ENCODE assay signal across 8 cellular contexts in genomic region chr14:80954771-80955299, GRCh38. TPM values are rescaled to one million over a fixed set of nuclear protein-coding genes. Genes with fewer than 3 reads are reported as not detected.
DNase-seq lines count a peak whose midpoint lies in the region; ATAC-seq and TF ChIP-seq lines count a peak whose summit lies in the region.

No MANE protein-coding gene starts in this region.

- H3K4me3 ChIP-seq in gastroesophageal sphincter (peak overlapping the region; percentile 17 to 54), neural progenitor cell (peak overlapping the region; percentile 56), stomach (peak overlapping the region; percentile 48 to 64 (median 50))

- H3K9me3 ChIP-seq in KOPT-K1 (ENCODE audit: insufficient read depth, low read length, poor library complexity, severe bottlenecking), result peaks cover 18% of the 10 kb centered on the region
- H3K9me3 ChIP-seq in gastroesophageal sphincter, result no peaks in the 10 kb centered on the region
- no peaks in the 10 kb centered on the region for H3K9me3 ChIP-seq in neural progenitor cell (ENCODE audit: low read depth)
- no peaks in the 10 kb centered on the region for H3K9me3 ChIP-seq in stomach

- H3K4me1 ChIP-seq in gastroesophageal sphincter (peaks cover 0 to 15% (median 7%) of the 10 kb centered on the region in 3 donors), neural progenitor cell (no peaks in the 10 kb centered on the region), stomach (peaks cover 8 to 13% (median 10%) of the 10 kb centered on the region in 4 donors)

- H3K4me2 ChIP-seq in neural progenitor cell, result peak overlapping the region; percentile 94

- WGBS in gastroesophageal sphincter (ENCODE audit: low coverage in 1 of 2), 2 donors, result 0% methylated on average over 2 of the region's 28 CpGs; no CpG with 5 or more reads in 1 of the 2 donors
- 0 to 1% (median 0%) methylated on average over 10 to 28 of the region's 28 CpGs for WGBS in stomach, 5 donors

- ATAC-seq in gastroesophageal sphincter, result peak; percentile 91
- no peak for ATAC-seq in GM21381 (IDR thresholded peaks at IDR 0.05; ENCODE audit: unreplicated experiment)

- H3K4me3 Mint-ChIP-seq in neural progenitor cell, result peak overlapping the region; percentile 86

- peaks cover 4% of the 10 kb centered on the region for H3K27me3 Mint-ChIP-seq in neural progenitor cell (ENCODE audit: insufficient read depth, low read depth)

- intact Hi-C loops in stomach (cut with DNase I; ENCODE audit: low total_unique reads), result loop anchor here (2.0 kb wide), 1 partner anchor 32 kb away; no protein-coding TSS in a partner anchor

- no peaks in the 10 kb centered on the region for H4K20me1 ChIP-seq in neural progenitor cell (ENCODE audit: low read depth)

- DNase-seq in SHP77 (lab: John Stamatoyannopoulos, UW) (peak; percentile 48 to 60), neural progenitor cell (ENCODE audit: low spot score) (peak; percentile 91), stomach (peak; percentile 84)
- peak; percentile 56 for DNase-seq in activated gamma-delta T cell treated with anti-CD3 and anti-CD28 coated beads, Interleukin-2, amount 50 U/mL, for 16 hours (ENCODE audit: low read depth)

- TF ChIP-seq CTCF in GM12873 (IDR thresholded peaks at IDR 0.05; ENCODE audit: insufficient read depth, low read depth, low read length, missing control alignments) (peak; percentile 75), gastroesophageal sphincter (IDR thresholded peaks at IDR 0.05) (peak; percentile 72 to 88 (median 79)), neural progenitor cell (IDR thresholded peaks at IDR 0.05) (peak; percentile 86), stomach (IDR thresholded peaks at IDR 0.05) (peak in 5 of 7 experiments; percentile 58 to 82 (median 63))

- H3F3A ChIP-seq in neural progenitor cell (ENCODE audit: low read depth), result no peaks in the 10 kb centered on the region

- no peak overlapping the region for H3K9ac ChIP-seq in neural progenitor cell

- H3K79me2 ChIP-seq in neural progenitor cell (ENCODE audit: low read depth), result no peaks in the 10 kb centered on the region

- H3K27me3 ChIP-seq in gastroesophageal sphincter (peaks cover 20% of the 10 kb centered on the region), neural progenitor cell (peaks cover 41% of the 10 kb centered on the region), stomach (peaks cover 0 to 20% (median 9%) of the 10 kb centered on the region in 3 donors)

- peak overlapping the region; percentile 80 for H2AFZ ChIP-seq in neural progenitor cell (replicated peaks)

- H3K36me3 ChIP-seq in KOPT-K1 (ENCODE audit: insufficient read depth, low read length) (peaks cover 19% of the 10 kb centered on the region; the same call in 1 of the 2 replicates), gastroesophageal sphincter (no peaks in the 10 kb centered on the region), neural progenitor cell (no peaks in the 10 kb centered on the region), stomach (no peaks in the 10 kb centered on the region)

- TF ChIP-seq POLR2A in gastroesophageal sphincter (IDR thresholded peaks at IDR 0.05) (no peak), stomach (IDR thresholded peaks at IDR 0.05) (no peak)

- peaks cover 4% of the 10 kb centered on the region for H3K4me1 Mint-ChIP-seq in neural progenitor cell

- TF ChIP-seq EP300 in gastroesophageal sphincter (IDR thresholded peaks at IDR 0.05) (no peak), stomach (IDR thresholded peaks at IDR 0.05) (no peak)

- H3K36me3 Mint-ChIP-seq in neural progenitor cell, result no peaks in the 10 kb centered on the region

- H3K27ac Mint-ChIP-seq in neural progenitor cell, result no peak overlapping the region

- H3K9me3 Mint-ChIP-seq in neural progenitor cell, result no peaks in the 10 kb centered on the region

- H3K27ac ChIP-seq in KOPT-K1 (ENCODE audit: low read depth, low read length, poor library complexity, severe bottlenecking) (peak overlapping the region; percentile 98), gastroesophageal sphincter (no peak overlapping the region), neural progenitor cell (no peak overlapping the region), stomach (peak overlapping the region in 1 of 5 donors; percentile 13)

RNA-seq across cellular contexts. Expression of gene TSHR, which starts 0.6 kb away (rescaled TPM):
- total RNA-seq in gastroesophageal sphincter (under 1 TPM in 1 of 4 donors, not detected in 3; 0.08 TPM), neural progenitor cell (ENCODE audit: low replicate concordance) (not detected in 2 replicates), stomach (under 1 TPM in 2 of 5 donors, not detected in 3; 0.18 to 0.45 TPM)
- under 1 TPM in 1 of 3 donors, not detected in 2; 0.46 TPM for polyA plus RNA-seq in stomach

RNA-seq across cellular contexts. Expression of gene CEP128, which starts 13.3 kb away (rescaled TPM):
- 10 to 100 TPM in 1 of 4 donors, 1 to 10 TPM in 3; 3.8 to 12.0 (median 6.0) TPM for total RNA-seq in gastroesophageal sphincter
- total RNA-seq in neural progenitor cell (ENCODE audit: low replicate concordance), result 10.4 and 12.1 TPM in 2 replicates
- total RNA-seq in stomach, result 100 to 1,000 TPM in 1 of 5 donors, 10 to 100 TPM in 1, 1 to 10 TPM in 3; 1.2 to 240 (median 7.7) TPM
- 1 to 10 TPM; 1.1 to 3.5 (median 1.5) TPM for polyA plus RNA-seq in stomach
